ENCODE assay signal across 8 cellular contexts in genomic region chr14:105092124-105092911, GRCh38. TPM values are rescaled to one million over a fixed set of nuclear protein-coding genes. Genes with fewer than 3 reads are reported as not detected.
A peak's percentile ranks its signal among the peaks of the same experiment; 100 is the strongest.
DNase-seq lines count a peak whose midpoint lies in the region; ATAC-seq and TF ChIP-seq lines count a peak whose summit lies in the region.

No MANE protein-coding gene starts in this region.

- POLR2A ChIA-PET in activated B cell treated with CpG ODN at 0.5 μM for 24 hours (lab: Charles Lee), result interaction anchor here (0.8 to 3.4 kb wide), 2 partner anchors 23 to 28 kb away, joined by 3 to 17 read pairs; partner anchors contain the start of gene GPR132

- CTCF ChIA-PET in activated B cell treated with CpG ODN at 0.5 μM for 24 hours (lab: Charles Lee), result interaction anchor here (2.9 kb wide), 1 partner anchor 17 kb away, joined by 12 read pairs; no protein-coding TSS in a partner anchor

- H3K27ac Mint-ChIP-seq in activated B cell treated with CpG ODN at 0.5 μM for 24 hours, result peak overlapping the region; percentile 50

- H3K4me3 Mint-ChIP-seq in activated B cell treated with CpG ODN at 0.5 μM for 24 hours, result peak overlapping the region; percentile 81

- no peaks in the 10 kb centered on the region for H3K36me3 Mint-ChIP-seq in activated B cell treated with CpG ODN at 0.5 μM for 24 hours (ENCODE audit: low read depth)

- no peak for TF ChIP-seq CTCF in activated B cell treated with CpG ODN at 0.5 μM for 24 hours (IDR thresholded peaks at IDR 0.05)

- peak; percentile 14 for DNase-seq in NCI-H1436 (lab: John Stamatoyannopoulos, UW)
- DNase-seq in NCI-H1436 treated with DMSO at 0.1 percent for 48 hours (lab: John Stamatoyannopoulos, UW), result no peak
- no peak for DNase-seq in activated B cell treated with CpG ODN at 0.5 μM for 24 hours
- DNase-seq in glomerular visceral epithelial cell (ENCODE audit: extremely low spot score), result peak; percentile 57
- DNase-seq in sciatic nerve (ENCODE audit: low spot score), result peak; percentile 64
- DNase-seq in germinal center (ENCODE audit: low spot score), result no peak

- no peaks in the 10 kb centered on the region for H3K9me3 Mint-ChIP-seq in activated B cell treated with CpG ODN at 0.5 μM for 24 hours

- intact Hi-C loops in activated B cell treated with CpG ODN at 0.5 μM for 24 hours (cut with micrococcal nuclease) (loop anchor here (5.0 kb wide), 1 partner anchor 90 kb away; the partner anchor contains the start of gene NUDT14), sciatic nerve (cut with DNase I) (no loop called here)

- ATAC-seq in activated B cell treated with CpG ODN at 0.5 μM for 24 hours (ENCODE audit: low read depth) (no peak), sciatic nerve (no peak), GM19467 (IDR thresholded peaks at IDR 0.05; ENCODE audit: unreplicated experiment) (no peak), GM18858 (IDR thresholded peaks at IDR 0.05; ENCODE audit: unreplicated experiment) (no peak)

- peaks cover 21% of the 10 kb centered on the region for H3K4me1 Mint-ChIP-seq in activated B cell treated with CpG ODN at 0.5 μM for 24 hours

- peaks cover 9% of the 10 kb centered on the region for H3K27me3 Mint-ChIP-seq in activated B cell treated with CpG ODN at 0.5 μM for 24 hours

RNA-seq across cellular contexts. Expression of gene GPR132, which starts 27.1 kb away (rescaled TPM):
- total RNA-seq in activated B cell treated with CpG ODN at 0.5 μM for 24 hours, result 43.4 and 48.5 TPM in 2 replicates
- 3.2 TPM for total RNA-seq in sciatic nerve

Comparison
In these comparisons a context has a peak if more than half of its experiments do, and no peak if none do; other contexts are left out.
1. DNase-seq: peak in NCI-H1436 (single experiment), glomerular visceral epithelial cell (single experiment) and sciatic nerve (single experiment); none in NCI-H1436 treated with DMSO at 0.1 percent for 48 hours (single experiment), activated B cell treated with CpG ODN at 0.5 μM for 24 hours (single experiment) and germinal center (single experiment).
2. RNA of gene GPR132, which starts 27.1 kb away (total RNA-seq): 43.4 to 48.5 TPM in activated B cell treated with CpG ODN at 0.5 μM for 24 hours; 3.2 TPM in sciatic nerve (single experiment); every median in the first group is over 10 times any median in the second.